ENCODE assay signal across 13 cellular contexts in the genomic region with DNA sequence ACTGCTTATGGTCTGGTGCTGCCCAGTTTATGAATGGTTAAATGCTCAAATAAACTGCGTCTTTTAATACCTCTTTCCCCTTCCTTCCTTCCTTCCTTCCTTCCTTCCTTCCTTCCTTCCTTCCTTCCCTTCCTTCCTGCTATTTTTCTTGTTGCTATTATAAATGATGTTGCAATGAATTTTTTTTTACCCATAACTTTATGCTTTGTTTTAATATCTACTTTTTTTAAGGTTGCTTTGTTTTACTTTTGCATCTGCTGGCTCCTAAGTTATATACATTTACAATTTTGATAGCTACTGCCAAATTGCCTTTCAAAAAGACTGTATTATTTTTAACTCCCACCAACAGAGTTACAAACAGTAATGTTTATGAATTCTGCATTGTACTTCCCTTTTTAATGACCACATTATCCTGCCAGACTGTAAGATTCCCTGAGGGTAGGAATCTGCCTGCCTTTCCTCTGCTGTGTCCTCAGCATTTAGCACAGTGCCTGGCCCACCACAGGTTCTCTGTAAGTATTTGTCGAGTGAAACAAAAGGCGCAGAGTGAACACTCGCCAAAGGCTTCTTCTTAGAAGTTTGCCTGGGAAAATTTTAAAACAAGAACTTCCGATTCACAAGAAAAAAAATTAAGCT. TPM values are rescaled to one million over a fixed set of nuclear protein-coding genes. Genes with fewer than 3 reads are reported as not detected.
A peak's percentile ranks its signal among the peaks of the same experiment; 100 is the strongest.
DNase-seq lines count a peak whose midpoint lies in the region; ATAC-seq and TF ChIP-seq lines count a peak whose summit lies in the region.
"Had no signal": no experiment of that assay in that cellular context is flagged by ENCODE, and none has a peak within 500 bp of the region (broad histone marks: within the 10 kb centered on the region; RNA-seq: fewer than 3 reads in every experiment).

No MANE protein-coding gene starts in this region.

- H3K4me1 ChIP-seq in A673 (ENCODE audit: insufficient read depth, low read length, poor library complexity, severe bottlenecking) (peaks cover 70% of the 10 kb centered on the region), uterus (no peaks in the 10 kb centered on the region)
- H3K4me1 ChIP-seq: A549 had no signal

- H3K27me3 Mint-ChIP-seq in stimulated activated naive B cell treated with anti-CD40 and anti-IgM and Interleukin-4, amounts not matched to agents 10 μg/mL and 1 μg/mL and 100 μg/mL, for 72 hours, result peaks cover 8 to 14% of the 10 kb centered on the region in 2 donors

- H3K27ac Mint-ChIP-seq in stimulated activated naive B cell treated with anti-CD40 and anti-IgM and Interleukin-4, amounts not matched to agents 10 μg/mL and 1 μg/mL and 100 μg/mL, for 72 hours, result no peak overlapping the region
- H3K27ac Mint-ChIP-seq: CD4-positive, alpha-beta T cell had no signal

- no peak overlapping the region for H3K4me3 Mint-ChIP-seq in stimulated activated naive B cell treated with anti-CD40 and anti-IgM and Interleukin-4, amounts not matched to agents 10 μg/mL and 1 μg/mL and 100 μg/mL, for 72 hours
- H3K4me3 Mint-ChIP-seq: CD4-positive, alpha-beta T cell had no signal

- CTCF ChIA-PET in A673 (lab: Charles Lee), result interaction anchor here (0.9 kb wide), 1 partner anchor 400 kb away, joined by 5 read pairs; no protein-coding TSS in a partner anchor

- peak overlapping the region; percentile 93 for H3K27ac ChIP-seq in A673 (ENCODE audit: low read depth, low read length, poor library complexity, severe bottlenecking)
- H3K27ac ChIP-seq in uterus, result no peak overlapping the region
- H3K27ac ChIP-seq: A549 had no signal

- DNase-seq in A673 (ENCODE audit: low spot score) (peak; percentile 86), ELR (ENCODE audit: low read depth) (peak; percentile 4), NCI-H69 (lab: John Stamatoyannopoulos, UW) (peak; percentile 92), foreskin melanocyte (peak; percentile 80), uterus (no peak), KG1 (lab: John Stamatoyannopoulos, UW) (no peak), MG63 (no peak)
- no peak for DNase-seq in stimulated activated naive B cell treated with anti-CD40 and anti-IgM and Interleukin-4, amounts not matched to agents 10 μg/mL and 1 μg/mL and 100 μg/mL, for 72 hours
- DNase-seq: CD4-positive, alpha-beta T cell; DMS79 treated with DMSO at 0.1 percent for 48 hours; NCI-H187 treated with DMSO at 0.1 percent for 48 hours; NCI-H446 treated with DMSO at 0.1 percent for 48 hours had no signal

- POLR2A ChIA-PET in A673 (lab: Charles Lee; ENCODE audit: low non-redundant PET), result interaction anchor here (0.7 kb wide), 2 partner anchors 42 to 55 kb away, joined by 19 to 23 read pairs; no protein-coding TSS in a partner anchor

- H3K9me3 ChIP-seq in A673 (ENCODE audit: low read depth, low read length, poor library complexity, severe bottlenecking), result no peaks in the 10 kb centered on the region
- H3K9me3 ChIP-seq in uterus, result no peaks in the 10 kb centered on the region
- H3K9me3 ChIP-seq in MG63, result no peaks in the 10 kb centered on the region
- H3K9me3 ChIP-seq: A549 had no signal

- H3K4me1 Mint-ChIP-seq in stimulated activated naive B cell treated with anti-CD40 and anti-IgM and Interleukin-4, amounts not matched to agents 10 μg/mL and 1 μg/mL and 100 μg/mL, for 72 hours, result no peaks in the 10 kb centered on the region

- TF ChIP-seq CTCF in A673 (conservative IDR thresholded peaks at IDR 0.05; ENCODE audit: low read depth, low read length) (no peak), uterus (IDR thresholded peaks at IDR 0.05) (no peak)

- TF ChIP-seq POLR2A in uterus (IDR thresholded peaks at IDR 0.05), result no peak

- intact Hi-C loops in A673 (cut with micrococcal nuclease; ENCODE audit: unreplicated experiment), result loop anchor here (1.0 kb wide), 2 partner anchors 52 to 57 kb away; no protein-coding TSS in a partner anchor
- intact Hi-C loops in uterus (cut with DNase I; ENCODE audit: low total_unique reads), result no loop called here

- no TSS peak for BruUV-seq in A673 (replicated peaks; lab: Mats Ljungman, UMichigan)

- H3K36me3 Mint-ChIP-seq in stimulated activated naive B cell treated with anti-CD40 and anti-IgM and Interleukin-4, amounts not matched to agents 10 μg/mL and 1 μg/mL and 100 μg/mL, for 72 hours, result no peaks in the 10 kb centered on the region

- no peak for ATAC-seq in stimulated activated naive B cell treated with anti-CD40 and anti-IgM and Interleukin-4, amounts not matched to agents 10 μg/mL and 1 μg/mL and 100 μg/mL, for 72 hours (replicated peaks)

- H3K4me3 ChIP-seq in A673 (ENCODE audit: low read depth, low read length, poor library complexity, severe bottlenecking) (no peak overlapping the region), uterus (no peak overlapping the region), MG63 (no peak overlapping the region)
- H3K4me3 ChIP-seq: A549 had no signal

- no peaks in the 10 kb centered on the region for H3K36me3 ChIP-seq in A673 (ENCODE audit: insufficient read depth, low read length, poor library complexity, severe bottlenecking)
- H3K36me3 ChIP-seq in uterus, result no peaks in the 10 kb centered on the region
- no peaks in the 10 kb centered on the region for H3K36me3 ChIP-seq in MG63

- H3K27me3 ChIP-seq in A673 (replicated peaks; ENCODE audit: insufficient read depth, low read depth, low read length, poor library complexity), result no peaks in the 10 kb centered on the region
- H3K27me3 ChIP-seq in uterus, result no peaks in the 10 kb centered on the region
- H3K27me3 ChIP-seq in MG63, result peaks cover 5% of the 10 kb centered on the region; the same call in 1 of the 2 replicates

- no peaks in the 10 kb centered on the region for H3K9me3 Mint-ChIP-seq in stimulated activated naive B cell treated with anti-CD40 and anti-IgM and Interleukin-4, amounts not matched to agents 10 μg/mL and 1 μg/mL and 100 μg/mL, for 72 hours
- H3K9me3 Mint-ChIP-seq: CD4-positive, alpha-beta T cell had no signal

RNA-seq across cellular contexts. Expression of gene KIF4B, which starts 36.9 kb away (rescaled TPM):
- total RNA-seq in A673 (2021), result 0.77 and 0.79 TPM in 2 replicates
- total RNA-seq in uterus, result under 1 TPM in 1 of 4 donors, not detected in 3; 0.07 TPM
- total RNA-seq in MG63 (2014; rRNA removed; shearing (Covaris generic); ENCODE audit: low replicate concordance), result 0.03 and 0.10 TPM in 2 replicates
- total RNA-seq: CD4-positive, alpha-beta T cell had no signal

Comparison
In these comparisons a context has a peak if more than half of its experiments do, and no peak if none do; other contexts are left out.
1. DNase-seq: peak in A673 (single experiment), ELR (single experiment), NCI-H69 (single experiment) and foreskin melanocyte (single experiment); none in stimulated activated naive B cell treated with anti-CD40 and anti-IgM and Interleukin-4, amounts not matched to agents 10 μg/mL and 1 μg/mL and 100 μg/mL, for 72 hours (single experiment), uterus (0 of 2), KG1 (single experiment) and MG63 (single experiment).